ENCODE assay signal across 8 cellular contexts in genomic region chr5:126811515-126812198, GRCh38. TPM values are rescaled to one million over a fixed set of nuclear protein-coding genes. Genes with fewer than 3 reads are reported as not detected.
DNase-seq lines count a peak whose midpoint lies in the region; ATAC-seq, FAIRE-seq and TF ChIP-seq lines count a peak whose summit lies in the region.

No MANE protein-coding gene starts in this region.

- peak; percentile 71 for ATAC-seq in HG02798 (IDR thresholded peaks at IDR 0.05; ENCODE audit: poor library complexity, unreplicated experiment)
- ATAC-seq in activated CD8-positive, alpha-beta T cell treated with anti-CD3 and anti-CD28 coated beads for 36 hours: peak; percentile 91
- no peak for ATAC-seq in GM18909 (IDR thresholded peaks at IDR 0.05; ENCODE audit: poor library complexity, unreplicated experiment)
- ATAC-seq in HG02642 (IDR thresholded peaks at IDR 0.05; ENCODE audit: poor library complexity, unreplicated experiment): no peak

- no peak for FAIRE-seq in D721Med (lab: Jason Lieb, UNC)

- no peaks in the 10 kb centered on the region for H3K9me3 Mint-ChIP-seq in activated CD8-positive, alpha-beta T cell treated with anti-CD3 and anti-CD28 coated beads for 36 hours
- no peaks in the 10 kb centered on the region for H3K9me3 Mint-ChIP-seq in immature natural killer cell

- POLR2A ChIA-PET in activated CD8-positive, alpha-beta T cell treated with anti-CD3 and anti-CD28 coated beads for 36 hours (lab: Charles Lee): interaction anchor here (1.2 to 1.8 kb wide), 2 partner anchors 30 to 33 kb away, joined by 3 to 21 read pairs; partner anchors contain the start of gene LMNB1

- intact Hi-C loops in activated CD8-positive, alpha-beta T cell treated with anti-CD3 and anti-CD28 coated beads for 36 hours (cut with micrococcal nuclease): no loop called here

- peaks cover 58% of the 10 kb centered on the region for H3K36me3 Mint-ChIP-seq in activated CD8-positive, alpha-beta T cell treated with anti-CD3 and anti-CD28 coated beads for 36 hours (ENCODE audit: low read depth)
- H3K36me3 Mint-ChIP-seq in immature natural killer cell: peaks cover 0 to 5% (median 0%) of the 10 kb centered on the region in 3 donors

- H3K27ac Mint-ChIP-seq in activated CD8-positive, alpha-beta T cell treated with anti-CD3 and anti-CD28 coated beads for 36 hours: peak overlapping the region; percentile 92
- peak overlapping the region; percentile 93 to 97 (median 96) for H3K27ac Mint-ChIP-seq in immature natural killer cell

- no peaks in the 10 kb centered on the region for H3K27me3 Mint-ChIP-seq in activated CD8-positive, alpha-beta T cell treated with anti-CD3 and anti-CD28 coated beads for 36 hours
- H3K27me3 Mint-ChIP-seq in immature natural killer cell (ENCODE audit: low read depth in 3 of 3): peaks cover 1 to 4% (median 4%) of the 10 kb centered on the region in 3 donors

- CTCF ChIA-PET in activated CD8-positive, alpha-beta T cell treated with anti-CD3 and anti-CD28 coated beads for 36 hours (lab: Charles Lee): interaction anchor here (0.6 to 3.0 kb wide), 10 partner anchors 10 to 135 kb away, joined by 3 to 18 read pairs (median 3); no protein-coding TSS in a partner anchor

- no peak overlapping the region for H3K4me3 Mint-ChIP-seq in activated CD8-positive, alpha-beta T cell treated with anti-CD3 and anti-CD28 coated beads for 36 hours
- peak overlapping the region; percentile 13 to 79 (median 63) for H3K4me3 Mint-ChIP-seq in immature natural killer cell

- peak; percentile 88 for DNase-seq in A172 (ENCODE audit: low spot score)
- peak; percentile 48 for DNase-seq in activated CD8-positive, alpha-beta T cell treated with anti-CD3 and anti-CD28 coated beads for 36 hours
- DNase-seq in immature natural killer cell: peak; percentile 58 to 72 (median 61)
- DNase-seq in middle frontal gyrus (ENCODE audit: extremely low spot score, low spot score): no peak
- DNase-seq in D721Med (ENCODE audit: insufficient read length, low spot score): no peak

- H3K4me1 Mint-ChIP-seq in activated CD8-positive, alpha-beta T cell treated with anti-CD3 and anti-CD28 coated beads for 36 hours (ENCODE audit: low read depth): peaks cover 30% of the 10 kb centered on the region
- peaks cover 38 to 53% of the 10 kb centered on the region in 2 donors for H3K4me1 Mint-ChIP-seq in immature natural killer cell

- no peak for TF ChIP-seq CTCF in activated CD8-positive, alpha-beta T cell treated with anti-CD3 and anti-CD28 coated beads for 36 hours (IDR thresholded peaks at IDR 0.05)
- TF ChIP-seq CTCF in D721Med (IDR thresholded peaks at IDR 0.05; ENCODE audit: insufficient read depth, missing control alignments): no peak

RNA-seq across cellular contexts. Expression of gene LMNB1, which starts 34.7 kb away (rescaled TPM):
- total RNA-seq in A172 (2014; rRNA removed; shearing (Covaris generic)): 135 and 137 TPM in 2 replicates
- total RNA-seq in activated CD8-positive, alpha-beta T cell treated with anti-CD3 and anti-CD28 coated beads for 36 hours: 100 to 1,000 TPM; 198 TPM
- polyA plus RNA-seq in immature natural killer cell: 10 to 100 TPM in 2 of 3 donors, 1 to 10 TPM in 1; 8.7 to 15.8 (median 10.6) TPM

Comparison
In these comparisons a context has a peak if more than half of its experiments do, and no peak if none do; other contexts are left out.
1. DNase-seq: peak in A172 (single experiment), activated CD8-positive, alpha-beta T cell treated with anti-CD3 and anti-CD28 coated beads for 36 hours (single experiment) and immature natural killer cell (3 of 3); none in middle frontal gyrus (single experiment) and D721Med (single experiment).
2. ATAC-seq: peak in HG02798 (single experiment) and activated CD8-positive, alpha-beta T cell treated with anti-CD3 and anti-CD28 coated beads for 36 hours (single experiment); none in GM18909 (single experiment) and HG02642 (single experiment).